ENCODE assay signal across 1 cellular context in the genomic region with DNA sequence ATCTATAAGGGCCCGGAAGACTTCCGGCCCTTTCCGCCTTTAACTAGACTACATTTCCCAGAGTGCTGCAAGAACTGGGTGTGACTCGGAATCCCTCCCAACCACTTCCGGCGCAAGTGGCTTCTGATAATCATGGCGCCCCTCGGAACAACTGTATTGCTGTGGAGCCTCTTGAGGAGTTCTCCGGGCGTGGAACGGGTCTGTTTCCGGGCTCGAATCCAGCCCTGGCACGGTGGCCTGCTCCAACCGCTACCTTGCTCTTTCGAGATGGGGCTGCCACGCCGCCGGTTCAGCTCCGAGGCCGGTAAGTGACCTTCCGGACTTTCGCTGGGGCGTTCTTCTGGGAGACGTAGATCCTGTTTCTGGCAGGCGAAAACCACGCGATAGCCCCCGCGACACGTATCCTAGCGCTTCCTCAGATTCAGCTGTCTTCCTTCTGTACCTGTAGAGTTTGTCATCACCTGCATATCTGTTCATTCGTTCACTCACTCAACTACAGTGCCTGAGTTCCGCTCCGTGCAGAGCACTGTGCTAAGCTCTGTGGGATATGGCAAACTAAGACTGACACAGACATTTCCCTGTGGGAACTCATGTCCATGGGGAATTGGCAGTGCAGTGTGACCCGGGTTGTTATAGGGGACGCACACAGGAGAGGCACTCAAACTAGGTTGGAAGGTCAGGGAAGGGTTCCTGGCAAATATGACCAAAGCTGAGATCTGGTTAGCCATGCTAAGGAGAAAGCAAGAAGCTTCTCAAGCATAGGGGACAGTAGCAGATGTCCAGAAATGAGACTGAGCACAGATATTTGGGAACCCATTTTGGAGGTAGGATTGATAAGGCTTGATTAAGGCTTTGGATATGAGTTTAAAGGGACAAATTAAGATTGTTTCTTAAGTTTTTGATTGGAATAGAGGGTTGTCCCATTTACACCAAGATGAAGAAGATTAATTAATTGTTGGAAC.
TF ChIP-seq lines count a peak whose summit lies in the region.

TSS of gene MRPS22 (plus strand) at position 126 of the 962 bp plus-strand sequence. CDS start at position 133, 7 bp downstream.

TF ChIP-seq in HepG2, 621 proteins besides CTCF, POLR2A, EP300 and RAD21 (continued from another document and continues in another):
- no peak for TF ChIP-seq ZNF382 (CRISPR knock-in tag; IDR thresholded peaks at IDR 0.05; ENCODE audit: borderline replicate concordance)
- TF ChIP-seq, protein P1, sequence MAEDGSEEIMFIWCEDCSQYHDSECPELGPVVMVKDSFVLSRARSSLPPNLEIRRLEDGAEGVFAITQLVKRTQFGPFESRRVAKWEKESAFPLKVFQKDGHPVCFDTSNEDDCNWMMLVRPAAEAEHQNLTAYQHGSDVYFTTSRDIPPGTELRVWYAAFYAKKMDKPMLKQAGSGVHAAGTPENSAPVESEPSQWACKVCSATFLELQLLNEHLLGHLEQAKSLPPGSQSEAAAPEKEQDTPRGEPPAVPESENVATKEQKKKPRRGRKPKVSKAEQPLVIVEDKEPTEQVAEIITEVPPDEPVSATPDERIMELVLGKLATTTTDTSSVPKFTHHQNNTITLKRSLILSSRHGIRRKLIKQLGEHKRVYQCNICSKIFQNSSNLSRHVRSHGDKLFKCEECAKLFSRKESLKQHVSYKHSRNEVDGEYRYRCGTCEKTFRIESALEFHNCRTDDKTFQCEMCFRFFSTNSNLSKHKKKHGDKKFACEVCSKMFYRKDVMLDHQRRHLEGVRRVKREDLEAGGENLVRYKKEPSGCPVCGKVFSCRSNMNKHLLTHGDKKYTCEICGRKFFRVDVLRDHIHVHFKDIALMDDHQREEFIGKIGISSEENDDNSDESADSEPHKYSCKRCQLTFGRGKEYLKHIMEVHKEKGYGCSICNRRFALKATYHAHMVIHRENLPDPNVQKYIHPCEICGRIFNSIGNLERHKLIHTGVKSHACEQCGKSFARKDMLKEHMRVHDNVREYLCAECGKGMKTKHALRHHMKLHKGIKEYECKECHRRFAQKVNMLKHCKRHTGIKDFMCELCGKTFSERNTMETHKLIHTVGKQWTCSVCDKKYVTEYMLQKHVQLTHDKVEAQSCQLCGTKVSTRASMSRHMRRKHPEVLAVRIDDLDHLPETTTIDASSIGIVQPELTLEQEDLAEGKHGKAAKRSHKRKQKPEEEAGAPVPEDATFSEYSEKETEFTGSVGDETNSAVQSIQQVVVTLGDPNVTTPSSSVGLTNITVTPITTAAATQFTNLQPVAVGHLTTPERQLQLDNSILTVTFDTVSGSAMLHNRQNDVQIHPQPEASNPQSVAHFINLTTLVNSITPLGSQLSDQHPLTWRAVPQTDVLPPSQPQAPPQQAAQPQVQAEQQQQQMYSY (CRISPR knock-in tag; IDR thresholded peaks at IDR 0.05): 0 out of 2 replicates have a peak, but pooled peaks have one; percentile 31
- peak; percentile 78; the same call in 1 of the 2 replicates for TF ChIP-seq ZNF160 (CRISPR knock-in tag; IDR thresholded peaks at IDR 0.05)
- TF ChIP-seq ZNF605 (CRISPR knock-in tag; IDR thresholded peaks at IDR 0.05): 0 out of 2 replicates have a peak, but pooled peaks have one; percentile 48
- no peak for TF ChIP-seq IKZF4 (CRISPR knock-in tag; IDR thresholded peaks at IDR 0.05; ENCODE audit: borderline replicate concordance, low read depth, not compliant biosample characterization)
- TF ChIP-seq ZNF496 (CRISPR knock-in tag; IDR thresholded peaks at IDR 0.05; ENCODE audit: insufficient replicate concordance): no peak
- TF ChIP-seq ZSCAN22 (CRISPR knock-in tag; IDR thresholded peaks at IDR 0.05): no peak
- peak; percentile 24; the same call in 1 of the 2 replicates for TF ChIP-seq ZNF451 (CRISPR knock-in tag; IDR thresholded peaks at IDR 0.05)
- TF ChIP-seq NR3C1 (CRISPR knock-in tag; IDR thresholded peaks at IDR 0.05): no peak
- TF ChIP-seq EEA1 (CRISPR knock-in tag; IDR thresholded peaks at IDR 0.05; ENCODE audit: borderline replicate concordance): peak; percentile 26; the same call in 1 of the 2 replicates
- no peak for TF ChIP-seq FOSL1 (CRISPR knock-in tag; IDR thresholded peaks at IDR 0.05; ENCODE audit: borderline replicate concordance)
- TF ChIP-seq ZNF704 (CRISPR knock-in tag; IDR thresholded peaks at IDR 0.05; ENCODE audit: borderline replicate concordance): no peak
- peak; percentile 87 for TF ChIP-seq CREM (IDR thresholded peaks at IDR 0.05)
- no peak for TF ChIP-seq CREM (CRISPR knock-in tag; IDR thresholded peaks at IDR 0.05)
- no peak for TF ChIP-seq ZIK1 (CRISPR knock-in tag; IDR thresholded peaks at IDR 0.05; ENCODE audit: borderline replicate concordance, low read depth)
- TF ChIP-seq SP1 (IDR thresholded peaks at IDR 0.05): no peak
- peak; percentile 61; the same call in 1 of the 2 replicates for TF ChIP-seq SP1 (CRISPR knock-in tag; IDR thresholded peaks at IDR 0.05)
- peak; percentile 92 for TF ChIP-seq HDAC1 (CRISPR knock-in tag; IDR thresholded peaks at IDR 0.05)
- no peak for TF ChIP-seq ADNP (CRISPR knock-in tag; IDR thresholded peaks at IDR 0.05)
- no peak for TF ChIP-seq ZSCAN30 (CRISPR knock-in tag; IDR thresholded peaks at IDR 0.05)
- no peak for TF ChIP-seq U2AF1 (optimal IDR thresholded peaks at IDR 0.05; ENCODE audit: low read depth, low read length)
- no peak for TF ChIP-seq ATM (IDR thresholded peaks at IDR 0.05; ENCODE audit: borderline replicate concordance)
- peak; percentile 70 for TF ChIP-seq KDM5B (CRISPR knock-in tag; IDR thresholded peaks at IDR 0.05; ENCODE audit: borderline replicate concordance)
- TF ChIP-seq TCF7 (IDR thresholded peaks at IDR 0.05; ENCODE audit: low read depth): no peak
- TF ChIP-seq SRSF4 (IDR thresholded peaks at IDR 0.05; ENCODE audit: low read depth, low read length, poor library complexity, severe bottlenecking): no peak
- no peak for TF ChIP-seq SCMH1 (CRISPR knock-in tag; IDR thresholded peaks at IDR 0.05; ENCODE audit: borderline replicate concordance)
- peak; percentile 53; the same call in 1 of the 2 replicates for TF ChIP-seq ZNF644 (CRISPR knock-in tag; IDR thresholded peaks at IDR 0.05; ENCODE audit: low read depth)
- TF ChIP-seq EED (CRISPR knock-in tag; IDR thresholded peaks at IDR 0.05): no peak
- TF ChIP-seq EZH2 (conservative IDR thresholded peaks at IDR 0.05; ENCODE audit: low read depth, low read length): no peak
- TF ChIP-seq NKX3-1 (CRISPR knock-in tag; IDR thresholded peaks at IDR 0.05): no peak
- TF ChIP-seq CBX1 (IDR thresholded peaks at IDR 0.05; ENCODE audit: low read depth): peak; percentile 49
- no peak for TF ChIP-seq NFYB (CRISPR knock-in tag; IDR thresholded peaks at IDR 0.05)
- TF ChIP-seq SETDB1 (CRISPR knock-in tag; IDR thresholded peaks at IDR 0.05; ENCODE audit: borderline replicate concordance): no peak
- no peak for TF ChIP-seq ZC3H4 (CRISPR knock-in tag; IDR thresholded peaks at IDR 0.05; ENCODE audit: borderline replicate concordance)
- TF ChIP-seq THAP9 (CRISPR knock-in tag; IDR thresholded peaks at IDR 0.05; ENCODE audit: borderline replicate concordance): peak; percentile 92; the same call in 1 of the 2 replicates
- no peak for TF ChIP-seq SMARCC2 (IDR thresholded peaks at IDR 0.05)
- TF ChIP-seq ZNF703 (CRISPR knock-in tag; IDR thresholded peaks at IDR 0.05; ENCODE audit: borderline replicate concordance): no peak
- TF ChIP-seq ZFAT (CRISPR knock-in tag; conservative IDR thresholded peaks at IDR 0.05): no peak
- no peak for TF ChIP-seq MTA1 (CRISPR knock-in tag; IDR thresholded peaks at IDR 0.05; ENCODE audit: borderline replicate concordance)
- no peak for TF ChIP-seq ZNF337 (CRISPR knock-in tag; IDR thresholded peaks at IDR 0.05; ENCODE audit: borderline replicate concordance, low read depth)
- TF ChIP-seq FLYWCH1 (CRISPR knock-in tag; IDR thresholded peaks at IDR 0.05): no peak
- TF ChIP-seq, protein P2, sequence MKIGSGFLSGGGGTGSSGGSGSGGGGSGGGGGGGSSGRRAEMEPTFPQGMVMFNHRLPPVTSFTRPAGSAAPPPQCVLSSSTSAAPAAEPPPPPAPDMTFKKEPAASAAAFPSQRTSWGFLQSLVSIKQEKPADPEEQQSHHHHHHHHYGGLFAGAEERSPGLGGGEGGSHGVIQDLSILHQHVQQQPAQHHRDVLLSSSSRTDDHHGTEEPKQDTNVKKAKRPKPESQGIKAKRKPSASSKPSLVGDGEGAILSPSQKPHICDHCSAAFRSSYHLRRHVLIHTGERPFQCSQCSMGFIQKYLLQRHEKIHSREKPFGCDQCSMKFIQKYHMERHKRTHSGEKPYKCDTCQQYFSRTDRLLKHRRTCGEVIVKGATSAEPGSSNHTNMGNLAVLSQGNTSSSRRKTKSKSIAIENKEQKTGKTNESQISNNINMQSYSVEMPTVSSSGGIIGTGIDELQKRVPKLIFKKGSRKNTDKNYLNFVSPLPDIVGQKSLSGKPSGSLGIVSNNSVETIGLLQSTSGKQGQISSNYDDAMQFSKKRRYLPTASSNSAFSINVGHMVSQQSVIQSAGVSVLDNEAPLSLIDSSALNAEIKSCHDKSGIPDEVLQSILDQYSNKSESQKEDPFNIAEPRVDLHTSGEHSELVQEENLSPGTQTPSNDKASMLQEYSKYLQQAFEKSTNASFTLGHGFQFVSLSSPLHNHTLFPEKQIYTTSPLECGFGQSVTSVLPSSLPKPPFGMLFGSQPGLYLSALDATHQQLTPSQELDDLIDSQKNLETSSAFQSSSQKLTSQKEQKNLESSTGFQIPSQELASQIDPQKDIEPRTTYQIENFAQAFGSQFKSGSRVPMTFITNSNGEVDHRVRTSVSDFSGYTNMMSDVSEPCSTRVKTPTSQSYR (CRISPR knock-in tag; IDR thresholded peaks at IDR 0.05; ENCODE audit: borderline replicate concordance): no peak; the same call in 1 of the 2 replicates
- TF ChIP-seq NFE2L2 (IDR thresholded peaks at IDR 0.05; ENCODE audit: low read length): no peak
- TF ChIP-seq ZNF143 (CRISPR knock-in tag; IDR thresholded peaks at IDR 0.05): peak; percentile 90
- TF ChIP-seq, protein P3, sequence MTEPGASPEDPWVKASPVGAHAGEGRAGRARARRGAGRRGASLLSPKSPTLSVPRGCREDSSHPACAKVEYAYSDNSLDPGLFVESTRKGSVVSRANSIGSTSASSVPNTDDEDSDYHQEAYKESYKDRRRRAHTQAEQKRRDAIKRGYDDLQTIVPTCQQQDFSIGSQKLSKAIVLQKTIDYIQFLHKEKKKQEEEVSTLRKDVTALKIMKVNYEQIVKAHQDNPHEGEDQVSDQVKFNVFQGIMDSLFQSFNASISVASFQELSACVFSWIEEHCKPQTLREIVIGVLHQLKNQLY (CRISPR knock-in tag; IDR thresholded peaks at IDR 0.05): no peak
- no peak for TF ChIP-seq ZSCAN5A (CRISPR knock-in tag; IDR thresholded peaks at IDR 0.05; ENCODE audit: borderline replicate concordance)
